ENCODE assay signal across 1 cellular context in genomic region chr5:123037104-123037418, GRCh38.
TF ChIP-seq lines count a peak whose summit lies in the region.

No MANE protein-coding gene starts in this region.

TF ChIP-seq in HepG2, 621 proteins besides CTCF, POLR2A, EP300 and RAD21:
- TF ChIP-seq, protein P1, sequence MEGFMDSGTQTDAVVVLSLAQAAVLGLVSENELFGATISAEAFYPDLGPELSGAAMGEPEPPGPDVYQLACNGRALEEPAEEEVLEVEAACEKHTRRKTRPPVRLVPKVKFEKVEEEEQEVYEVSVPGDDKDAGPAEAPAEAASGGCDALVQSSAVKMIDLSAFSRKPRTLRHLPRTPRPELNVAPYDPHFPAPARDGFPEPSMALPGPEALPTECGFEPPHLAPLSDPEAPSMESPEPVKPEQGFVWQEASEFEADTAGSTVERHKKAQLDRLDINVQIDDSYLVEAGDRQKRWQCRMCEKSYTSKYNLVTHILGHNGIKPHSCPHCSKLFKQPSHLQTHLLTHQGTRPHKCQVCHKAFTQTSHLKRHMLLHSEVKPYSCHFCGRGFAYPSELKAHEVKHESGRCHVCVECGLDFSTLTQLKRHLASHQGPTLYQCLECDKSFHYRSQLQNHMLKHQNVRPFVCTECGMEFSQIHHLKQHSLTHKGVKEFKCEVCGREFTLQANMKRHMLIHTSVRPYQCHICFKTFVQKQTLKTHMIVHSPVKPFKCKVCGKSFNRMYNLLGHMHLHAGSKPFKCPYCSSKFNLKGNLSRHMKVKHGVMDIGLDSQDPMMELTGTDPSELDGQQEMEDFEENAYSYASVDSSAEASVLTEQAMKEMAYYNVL (CRISPR knock-in tag; IDR thresholded peaks at IDR 0.05; ENCODE audit: borderline replicate concordance) = peak; percentile 3; the same call in 1 of the 2 replicates
- TF ChIP-seq ZSCAN5A (CRISPR knock-in tag; IDR thresholded peaks at IDR 0.05; ENCODE audit: borderline replicate concordance) = peak; percentile 25; the same call in 1 of the 2 replicates
- 0 out of 2 replicates have a peak, but pooled peaks have one; percentile 7 for TF ChIP-seq FOSL2 (CRISPR knock-in tag; IDR thresholded peaks at IDR 0.05)
- TF ChIP-seq AGO1 (IDR thresholded peaks at IDR 0.05; ENCODE audit: low read depth, low read length, poor library complexity, severe bottlenecking) = no peak
- TF ChIP-seq NKX3-1 (CRISPR knock-in tag; IDR thresholded peaks at IDR 0.05) = 0 out of 2 replicates have a peak, but pooled peaks have one; percentile 4
- TF ChIP-seq ZNF777 (CRISPR knock-in tag; IDR thresholded peaks at IDR 0.05) = peak; percentile 77; the same call in 1 of the 2 replicates
- TF ChIP-seq ZNF607 (CRISPR knock-in tag; IDR thresholded peaks at IDR 0.05; ENCODE audit: borderline replicate concordance) = 0 out of 2 replicates have a peak, but pooled peaks have one; percentile 4
- TF ChIP-seq, protein P2, sequence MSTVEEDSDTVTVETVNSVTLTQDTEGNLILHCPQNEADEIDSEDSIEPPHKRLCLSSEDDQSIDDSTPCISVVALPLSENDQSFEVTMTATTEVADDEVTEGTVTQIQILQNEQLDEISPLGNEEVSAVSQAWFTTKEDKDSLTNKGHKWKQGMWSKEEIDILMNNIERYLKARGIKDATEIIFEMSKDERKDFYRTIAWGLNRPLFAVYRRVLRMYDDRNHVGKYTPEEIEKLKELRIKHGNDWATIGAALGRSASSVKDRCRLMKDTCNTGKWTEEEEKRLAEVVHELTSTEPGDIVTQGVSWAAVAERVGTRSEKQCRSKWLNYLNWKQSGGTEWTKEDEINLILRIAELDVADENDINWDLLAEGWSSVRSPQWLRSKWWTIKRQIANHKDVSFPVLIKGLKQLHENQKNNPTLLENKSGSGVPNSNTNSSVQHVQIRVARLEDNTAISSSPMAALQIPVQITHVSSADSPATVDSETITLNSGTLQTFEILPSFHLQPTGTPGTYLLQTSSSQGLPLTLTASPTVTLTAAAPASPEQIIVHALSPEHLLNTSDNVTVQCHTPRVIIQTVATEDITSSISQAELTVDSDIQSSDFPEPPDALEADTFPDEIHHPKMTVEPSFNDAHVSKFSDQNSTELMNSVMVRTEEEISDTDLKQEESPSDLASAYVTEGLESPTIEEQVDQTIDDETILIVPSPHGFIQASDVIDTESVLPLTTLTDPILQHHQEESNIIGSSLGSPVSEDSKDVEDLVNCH (CRISPR knock-in tag; IDR thresholded peaks at IDR 0.05) = no peak
- TF ChIP-seq RFXANK (CRISPR knock-in tag; IDR thresholded peaks at IDR 0.05) = no peak
